17 cellular contexts compared by ENCODE assay signal in genomic region chr18:63508634-63509033, GRCh38. TPM values are rescaled to one million over a fixed set of nuclear protein-coding genes. Genes with fewer than 3 reads are reported as not detected.
"Had no signal": no experiment of that assay in that cellular context is flagged by ENCODE, and none has a peak within 500 bp of the region (broad histone marks: within the 10 kb centered on the region; RNA-seq: fewer than 3 reads in every experiment).

No MANE protein-coding gene starts in this region.

- H3K27ac ChIP-seq: prostate gland, tibial nerve, uterus had no signal

- H3K4me1 ChIP-seq: prostate gland, tibial nerve, uterus had no signal

- H3K27me3 ChIP-seq: tibial nerve, uterus had no signal

- ATAC-seq: right cardiac atrium had no signal

- H3K9me3 ChIP-seq: prostate gland, tibial nerve, uterus had no signal

- DNase-seq: activated CD4-positive, alpha-beta T cell treated with anti-CD3 and anti-CD28 coated beads, Interleukin-2, amount 50 U/mL, for 4 hours; effector CD8-positive, alpha-beta T cell; foreskin fibroblast; hypothalamus; islet precursor cell; midbrain; right cardiac atrium; T-helper 2 cell; uterus had no signal

- H3K36me3 ChIP-seq: prostate gland, tibial nerve, uterus had no signal

- H3K4me3 ChIP-seq: lung, prostate gland, skin epidermis, tibial nerve, uterus had no signal

RNA-seq across cellular contexts. Expression of gene SERPINB5, which starts 31.9 kb away (rescaled TPM):
- total RNA-seq: activated CD8-positive, alpha-beta memory T cell treated with anti-CD3 and anti-CD28 coated beads for 36 hours; cerebellum; omental fat pad; right cardiac atrium; tibial nerve had no signal
- polyA plus RNA-seq: neural cell, right cardiac atrium had no signal

RNA-seq across cellular contexts. Expression of gene SERPINB12, which starts 33.5 kb away (rescaled TPM):
- total RNA-seq: activated CD8-positive, alpha-beta memory T cell treated with anti-CD3 and anti-CD28 coated beads for 36 hours; cerebellum; lung; omental fat pad; prostate gland; right cardiac atrium; tibial nerve; uterus had no signal
- polyA plus RNA-seq: lung, neural cell, right cardiac atrium had no signal
